Comparison of ENCODE assay signal across 21 cellular contexts in the genomic region with DNA sequence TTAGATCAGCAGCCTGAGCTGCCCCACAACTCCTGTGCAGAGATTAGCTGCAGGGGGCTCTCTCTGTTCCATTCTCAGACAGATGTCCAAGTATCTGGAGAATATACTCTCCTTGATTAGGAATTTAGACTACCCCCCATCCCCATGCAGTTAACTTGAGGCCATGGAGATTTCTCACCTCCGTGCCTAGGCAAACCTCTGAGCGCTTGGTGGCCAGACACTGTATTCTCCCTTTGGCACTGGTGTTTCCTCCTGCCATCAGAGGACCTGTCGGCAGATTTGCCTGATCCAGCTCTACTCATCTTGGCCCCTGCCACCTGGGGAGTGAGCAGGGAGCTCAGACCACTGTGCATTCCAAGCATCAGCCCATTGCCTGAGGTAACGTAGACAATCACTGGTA. TPM values are rescaled to one million over a fixed set of nuclear protein-coding genes. Genes with fewer than 3 reads are reported as not detected.
"Had no signal": no experiment of that assay in that cellular context is flagged by ENCODE, and none has a peak within 500 bp of the region (broad histone marks: within the 10 kb centered on the region; RNA-seq: fewer than 3 reads in every experiment).

No MANE protein-coding gene starts in this region.

- H3K9me3 Mint-ChIP-seq: activated CD4-positive, alpha-beta T cell treated with anti-CD3 and anti-CD28 coated beads, Interleukin-2, amount 10 ng/mL, durations not matched to agents 24 days and 14 days had no signal

- H3K4me1 ChIP-seq: spleen, thyroid gland had no signal

- H3K4me3 ChIP-seq: lung, spleen, thyroid gland had no signal

- H3K27ac ChIP-seq: spleen, thyroid gland had no signal

- H3K9me3 ChIP-seq: thyroid gland had no signal

- H3K27me3 Mint-ChIP-seq: activated CD4-positive, alpha-beta T cell treated with anti-CD3 and anti-CD28 coated beads, Interleukin-2, amount 10 ng/mL, durations not matched to agents 24 days and 14 days had no signal

- H3K4me1 Mint-ChIP-seq: activated CD4-positive, alpha-beta T cell treated with anti-CD3 and anti-CD28 coated beads, Interleukin-2, amount 10 ng/mL, durations not matched to agents 24 days and 14 days had no signal

- DNase-seq: activated CD4-positive, alpha-beta T cell treated with anti-CD3 and anti-CD28 coated beads, Interleukin-2, amount 10 ng/mL, durations not matched to agents 24 days and 14 days; activated CD4-positive, CD25-positive, alpha-beta regulatory T cell; activated CD8-positive, alpha-beta memory T cell treated with anti-CD3 and anti-CD28 coated beads, Interleukin-2, amount 50 U/mL, for 48 hours; activated effector memory CD4-positive, alpha-beta T cell treated with Interleukin-2 at 50 U/mL for 16 hours; activated naive CD4-positive, alpha-beta T cell treated with anti-CD3 and anti-CD28 coated beads, Interleukin-2, amount 50 U/mL, for 16 hours; activated T-cell treated with anti-CD3 and anti-CD28 coated beads, Interleukin-2, amount 50 U/mL, for 48 hours; cerebellar nuclear complex; cortex of kidney; erythroblast; foreskin melanocyte; hypothalamus; midbrain; occipital lobe; retina; spleen; stimulated activated naive CD4-positive, alpha-beta T cell treated with Interleukin-2 at 50 U/mL for 16 hours; T-helper 9 cell had no signal

- H3K4me3 Mint-ChIP-seq: activated CD4-positive, alpha-beta T cell treated with anti-CD3 and anti-CD28 coated beads, Interleukin-2, amount 10 ng/mL, durations not matched to agents 24 days and 14 days; nephron had no signal

- H3K36me3 ChIP-seq: spleen, thyroid gland had no signal

- H3K27me3 ChIP-seq: spleen, thyroid gland had no signal

- H3K27ac Mint-ChIP-seq: activated CD4-positive, alpha-beta T cell treated with anti-CD3 and anti-CD28 coated beads, Interleukin-2, amount 10 ng/mL, durations not matched to agents 24 days and 14 days; nephron had no signal

RNA-seq across cellular contexts. Expression of a gene that starts 48.3 kb away (rescaled TPM):
- total RNA-seq: activated CD4-positive, alpha-beta T cell treated with anti-CD3 and anti-CD28 coated beads, Interleukin-2, amount 10 ng/mL, durations not matched to agents 24 days and 14 days; bronchial epithelial cell had no signal
